ENCODE assay signal across 11 cellular contexts in genomic region chr5:150015415-150015814, GRCh38.
"Had no signal": no experiment of that assay in that cellular context is flagged by ENCODE, and none has a peak within 500 bp of the region (broad histone marks: within the 10 kb centered on the region; RNA-seq: fewer than 3 reads in every experiment).

No MANE protein-coding gene starts in this region.

- H3K27ac ChIP-seq: GM23248 had no signal

- H3K27ac Mint-ChIP-seq: GM23338, H9, HFFc6 had no signal

- H3K9ac ChIP-seq: GM23248 had no signal

- H3K4me2 ChIP-seq: GM23338 had no signal

- H3K4me3 Mint-ChIP-seq: GM23338, H9, HFFc6 had no signal

- FAIRE-seq: H1, H54 had no signal

- H3K4me3 ChIP-seq: GM23248, GM23338, HAP-1 had no signal

- DNase-seq: GM23248, GOT3, H7, H9, HCEC 1CT, HFFc6 had no signal

- ATAC-seq: GM23338, HCT116 had no signal

- H3K9me3 ChIP-seq: HAP-1 had no signal

- H2AFZ ChIP-seq: GM23248, GM23338 had no signal
